ENCODE assay signal across 14 cellular contexts in genomic region chr11:100753144-100753543, GRCh38.
A peak's percentile ranks its signal among the peaks of the same experiment; 100 is the strongest.
DNase-seq lines count a peak whose midpoint lies in the region; ATAC-seq, FAIRE-seq and TF ChIP-seq lines count a peak whose summit lies in the region.
"Had no signal": no experiment of that assay in that cellular context is flagged by ENCODE, and none has a peak within 500 bp of the region (broad histone marks: within the 10 kb centered on the region; RNA-seq: fewer than 3 reads in every experiment).

No MANE protein-coding gene starts in this region.

- no peak for TF ChIP-seq POLR2A in tibial nerve (IDR thresholded peaks at IDR 0.05)

- ATAC-seq in Right ventricle myocardium inferior (no peak), aorta (ENCODE audit: low FRiP score) (peak; percentile 19), HG03521 (IDR thresholded peaks at IDR 0.05; ENCODE audit: unreplicated experiment) (no peak)
- ATAC-seq: activated naive CD4-positive, alpha-beta T cell treated with anti-CD3 and anti-CD28 coated beads, Interleukin-2, amount 50 U/mL, for 72 hours had no signal

- H3K9me3 ChIP-seq in left ventricle myocardium inferior (replicated peaks), result peaks cover 22% of the 10 kb centered on the region
- H3K9me3 ChIP-seq in WERI-Rb-1 (ENCODE audit: severe bottlenecking), result peaks cover 11% of the 10 kb centered on the region
- peaks cover 8% of the 10 kb centered on the region for H3K9me3 ChIP-seq in keratinocyte (ENCODE audit: control insufficient read depth, low read depth, low read length)
- no peaks in the 10 kb centered on the region for H3K9me3 ChIP-seq in aorta (ENCODE audit: control insufficient read depth, low read length)
- H3K9me3 ChIP-seq in tibial nerve, result peaks cover 0 to 21% (median 4%) of the 10 kb centered on the region in 4 donors

- no peak for TF ChIP-seq CTCF in left ventricle myocardium inferior (IDR thresholded peaks at IDR 0.05; ENCODE audit: borderline replicate concordance)
- TF ChIP-seq CTCF in WERI-Rb-1 (IDR thresholded peaks at IDR 0.05; ENCODE audit: low read depth, low read length), result 0 out of 2 replicates have a peak, but pooled peaks have one; percentile 3
- TF ChIP-seq CTCF in keratinocyte (optimal IDR thresholded peaks at IDR 0.05 in 1 of 3, IDR thresholded peaks at IDR 0.05 in 1 of 3, conservative IDR thresholded peaks at IDR 0.05 in 1 of 3; ENCODE audit: extremely low read depth in 1 of 3, insufficient read depth in 2 of 3, low read length in 3 of 3), result no peak
- TF ChIP-seq CTCF in tibial nerve (IDR thresholded peaks at IDR 0.05), result no peak

- peak; percentile 93 for FAIRE-seq in keratinocyte (lab: Jason Lieb, UNC)

- DNase-seq in left ventricle myocardium inferior (no peak), Right ventricle myocardium inferior (ENCODE audit: missing footprints) (no peak), WERI-Rb-1 (no peak), keratinocyte (ENCODE audit: low read depth, low spot score) (peak; percentile 28), aorta (no peak), NCI-H1092 treated with DMSO at 0.1 percent for 48 hours (lab: John Stamatoyannopoulos, UW) (no peak), tibial nerve (ENCODE audit: low spot score in 2 of 2) (no peak)
- DNase-seq: cerebellar nuclear complex, IMR-90, NCI-H774, upper lobe of left lung had no signal

- no peaks in the 10 kb centered on the region for H4K20me1 ChIP-seq in keratinocyte (ENCODE audit: control insufficient read depth, extremely low read depth, insufficient read depth, low read length)

- dilution Hi-C loops in keratinocyte (cut with MboI; ENCODE audit: extremely low pct_ligation_motif_present, low sequenced_read_pairs), result no loop called here

- H3K4me3 ChIP-seq in left ventricle myocardium inferior, result no peak overlapping the region
- no peak overlapping the region for H3K4me3 ChIP-seq in WERI-Rb-1 (ENCODE audit: low read depth, low read length)
- no peak overlapping the region for H3K4me3 ChIP-seq in keratinocyte (ENCODE audit: control insufficient read depth in 2 of 3, extremely low read depth in 1 of 3, insufficient read depth in 2 of 3, low read depth in 1 of 3, low read length in 3 of 3)
- no peak overlapping the region for H3K4me3 ChIP-seq in aorta (ENCODE audit: low read length in 2 of 2)
- H3K4me3 ChIP-seq in tibial nerve, result no peak overlapping the region
- H3K4me3 ChIP-seq: upper lobe of left lung had no signal

- no peaks in the 10 kb centered on the region for H3K27me3 ChIP-seq in left ventricle myocardium inferior (ENCODE audit: low read depth)
- no peaks in the 10 kb centered on the region for H3K27me3 ChIP-seq in WERI-Rb-1 (ENCODE audit: insufficient read depth, low read depth, severe bottlenecking)
- H3K27me3 ChIP-seq in keratinocyte (ENCODE audit: control insufficient read depth, extremely low read depth, insufficient read depth, low read length), result no peaks in the 10 kb centered on the region
- H3K27me3 ChIP-seq in aorta (ENCODE audit: control insufficient read depth in 1 of 2, insufficient read depth in 2 of 2, low read length in 1 of 2), result no peaks in the 10 kb centered on the region
- no peaks in the 10 kb centered on the region for H3K27me3 ChIP-seq in tibial nerve
- H3K27me3 ChIP-seq: upper lobe of left lung had no signal

- H3K4me1 ChIP-seq in left ventricle myocardium inferior, result peaks cover 51% of the 10 kb centered on the region
- H3K4me1 ChIP-seq in keratinocyte (ENCODE audit: control insufficient read depth, extremely low read depth, insufficient read depth, low read length), result peaks cover 17% of the 10 kb centered on the region
- H3K4me1 ChIP-seq in aorta (ENCODE audit: control insufficient read depth in 1 of 2, insufficient read depth in 2 of 2, low read length in 2 of 2), result no peaks in the 10 kb centered on the region
- peaks cover 0 to 61% (median 21%) of the 10 kb centered on the region in 4 donors for H3K4me1 ChIP-seq in tibial nerve
- H3K4me1 ChIP-seq: upper lobe of left lung had no signal

- H3K9ac ChIP-seq in keratinocyte (ENCODE audit: control insufficient read depth, extremely low read depth, insufficient read depth, low read length), result no peak overlapping the region
- H3K9ac ChIP-seq: parathyroid adenoma had no signal

- no peak overlapping the region for H2AFZ ChIP-seq in keratinocyte (ENCODE audit: control insufficient read depth, low read length)
- H2AFZ ChIP-seq: parathyroid adenoma had no signal

- no peaks in the 10 kb centered on the region for H3K79me2 ChIP-seq in keratinocyte (ENCODE audit: control insufficient read depth, insufficient read depth, low read length)
- H3K79me2 ChIP-seq: parathyroid adenoma had no signal

- no peaks in the 10 kb centered on the region for H3K9me1 ChIP-seq in keratinocyte (ENCODE audit: control insufficient read depth, extremely low read depth, insufficient read depth, low read length)

- intact Hi-C loops in left ventricle myocardium inferior (cut with micrococcal nuclease), result no loop called here
- intact Hi-C loops in Right ventricle myocardium inferior (cut with DNase I), result no loop called here
- intact Hi-C loops in aorta (cut with DNase I), result no loop called here

- peak overlapping the region; percentile 33 for H3K4me2 ChIP-seq in keratinocyte (ENCODE audit: control insufficient read depth, extremely low read depth, insufficient read depth, low read depth, low read length)

- no peak for TF ChIP-seq EP300 in tibial nerve (IDR thresholded peaks at IDR 0.05)

- WGBS in aorta, 2 donors, result 78 to 79% methylated on average over 4 of the region's 4 CpGs
- 43 to 60% methylated on average over 3 to 4 of the region's 4 CpGs for WGBS in tibial nerve, 2 donors

- H3K27ac ChIP-seq in left ventricle myocardium inferior (replicated peaks) (peak overlapping the region; percentile 17), WERI-Rb-1 (peak overlapping the region; percentile 56), keratinocyte (ENCODE audit: control insufficient read depth, insufficient read depth, low read length) (no peak overlapping the region), aorta (ENCODE audit: low read depth in 1 of 2, low read length in 2 of 2) (no peak overlapping the region), tibial nerve (peak overlapping the region in 1 of 4 donors; percentile 11)
- H3K27ac ChIP-seq: parathyroid adenoma, upper lobe of left lung had no signal

- peaks cover 11% of the 10 kb centered on the region for H3K36me3 ChIP-seq in left ventricle myocardium inferior
- H3K36me3 ChIP-seq in WERI-Rb-1, result no peaks in the 10 kb centered on the region; the same call in 1 of the 2 replicates
- no peaks in the 10 kb centered on the region for H3K36me3 ChIP-seq in keratinocyte (ENCODE audit: control insufficient read depth in 2 of 2, extremely low read depth in 1 of 2, insufficient read depth in 2 of 2, low read length in 2 of 2)
- H3K36me3 ChIP-seq in aorta (ENCODE audit: control insufficient read depth in 1 of 2, insufficient read depth in 2 of 2, low read length in 1 of 2), result no peaks in the 10 kb centered on the region
- peaks cover 0 to 20% (median 0%) of the 10 kb centered on the region in 3 donors for H3K36me3 ChIP-seq in tibial nerve
- H3K36me3 ChIP-seq: upper lobe of left lung had no signal

Comparison
In these comparisons a context has a peak if more than half of its experiments do, and no peak if none do; other contexts are left out.
1. H3K27ac ChIP-seq: peak in left ventricle myocardium inferior (single experiment) and WERI-Rb-1 (single experiment); none in keratinocyte (single experiment) and aorta (0 of 2).